In the genomic region with DNA sequence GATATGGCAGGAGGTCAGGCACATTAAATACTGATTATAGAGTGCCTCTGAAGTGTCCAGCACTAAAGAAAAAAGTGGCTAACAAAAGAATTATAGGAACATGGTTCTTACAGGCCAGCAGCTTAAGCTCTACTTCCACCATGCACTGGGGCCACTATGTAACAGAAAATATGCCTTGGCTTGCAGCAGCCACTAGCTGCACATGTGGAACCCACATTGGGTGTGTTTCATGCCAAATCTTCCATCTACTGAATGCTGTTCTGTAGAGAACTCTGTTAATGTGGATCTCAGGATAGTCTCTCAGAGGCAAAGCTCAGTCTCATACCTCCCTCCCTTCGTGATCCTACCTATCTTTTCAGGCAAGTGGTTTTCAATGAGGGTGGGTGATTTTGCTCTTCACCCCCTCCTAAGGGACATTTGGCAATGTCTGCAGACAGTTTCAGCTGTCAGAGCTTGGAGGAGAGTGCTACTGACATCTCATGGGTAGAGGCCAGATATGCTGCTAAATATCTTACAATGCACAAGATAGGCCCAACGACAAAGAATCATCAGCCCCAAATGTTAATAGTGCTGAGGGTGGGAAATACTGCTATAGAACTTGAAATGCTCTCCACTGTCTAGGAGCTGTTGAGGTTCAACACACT, we compare ENCODE assay signal across 17 cellular contexts.
DNase-seq lines count a peak whose midpoint lies in the region; ATAC-seq, FAIRE-seq and TF ChIP-seq lines count a peak whose summit lies in the region.
"Had no signal": no experiment of that assay in that cellular context is flagged by ENCODE, and none has a peak within 500 bp of the region (broad histone marks: within the 10 kb centered on the region; RNA-seq: fewer than 3 reads in every experiment).

No MANE protein-coding gene starts in this region.

- 81 to 88% methylated on average over 2 of the region's 2 CpGs for WGBS in pancreas, 2 donors

- no peak for FAIRE-seq in pancreas (lab: Jason Lieb, UNC)
- FAIRE-seq: GM12891, K562 had no signal

- H3K36me3 Mint-ChIP-seq in neural progenitor cell = peaks cover 16% of the 10 kb centered on the region
- H3K36me3 Mint-ChIP-seq in stimulated activated memory B cell treated with anti-CD40 and anti-IgM and Interleukin-4, amounts not matched to agents 10 μg/mL and 1 μg/mL and 100 μg/mL, for 72 hours = no peaks in the 10 kb centered on the region
- H3K36me3 Mint-ChIP-seq: CD4-positive, alpha-beta memory T cell had no signal

- peak; percentile 65 for ATAC-seq in left ventricle myocardium superior
- no peak for ATAC-seq in HG02610 (IDR thresholded peaks at IDR 0.05; ENCODE audit: unreplicated experiment)
- no peak for ATAC-seq in stimulated activated memory B cell treated with anti-CD40 and anti-IgM and Interleukin-4, amounts not matched to agents 10 μg/mL and 1 μg/mL and 100 μg/mL, for 72 hours
- no peak for ATAC-seq in pancreas
- ATAC-seq: GM23338, K562 had no signal

- H3K9me3 ChIP-seq in right atrium auricular region (no peaks in the 10 kb centered on the region), neural progenitor cell (ENCODE audit: low read depth) (no peaks in the 10 kb centered on the region), pancreas (no peaks in the 10 kb centered on the region)
- H3K9me3 ChIP-seq: BE2C had no signal

- H2AFZ ChIP-seq in neural progenitor cell (replicated peaks) = no peak overlapping the region
- H2AFZ ChIP-seq: GM23338 had no signal

- H3K4me2 ChIP-seq in neural progenitor cell = no peak overlapping the region
- H3K4me2 ChIP-seq: GM23338 had no signal

- no peaks in the 10 kb centered on the region for H3F3A ChIP-seq in neural progenitor cell (ENCODE audit: low read depth)

- H3K27ac ChIP-seq in right atrium auricular region (no peak overlapping the region), neural progenitor cell (no peak overlapping the region), pancreas (no peak overlapping the region)
- H3K27ac ChIP-seq: C4-2B, HL-60 had no signal

- H3K36me3 ChIP-seq in right atrium auricular region = no peaks in the 10 kb centered on the region
- no peaks in the 10 kb centered on the region for H3K36me3 ChIP-seq in neural progenitor cell
- H3K36me3 ChIP-seq in pancreas = no peaks in the 10 kb centered on the region
- H3K36me3 ChIP-seq: BE2C had no signal

- H3K4me3 ChIP-seq in right atrium auricular region (no peak overlapping the region), fibroblast of mammary gland (ENCODE audit: control insufficient read depth, low read depth, low read length) (no peak overlapping the region), neural progenitor cell (no peak overlapping the region), pancreas (no peak overlapping the region)
- H3K4me3 ChIP-seq: GM23338, K562 had no signal

- intact Hi-C loops in left ventricle myocardium superior (cut with micrococcal nuclease) = no loop called here
- intact Hi-C loops in pancreas (cut with DNase I) = no loop called here

- H4K20me1 ChIP-seq in neural progenitor cell (ENCODE audit: low read depth) = no peaks in the 10 kb centered on the region

- DNase-seq in left ventricle myocardium superior = no peak
- no peak for DNase-seq in right atrium auricular region (ENCODE audit: low spot score)
- peak; percentile 25 for DNase-seq in fibroblast of mammary gland (ENCODE audit: low read depth)
- no peak for DNase-seq in neural progenitor cell (ENCODE audit: low spot score)
- DNase-seq in pancreas = no peak
- DNase-seq: ACHN; BE2C; CD4-positive, alpha-beta memory T cell; DMS79; H7 had no signal

- peaks cover 6% of the 10 kb centered on the region for H3K4me1 Mint-ChIP-seq in neural progenitor cell
- no peaks in the 10 kb centered on the region for H3K4me1 Mint-ChIP-seq in stimulated activated memory B cell treated with anti-CD40 and anti-IgM and Interleukin-4, amounts not matched to agents 10 μg/mL and 1 μg/mL and 100 μg/mL, for 72 hours
- H3K4me1 Mint-ChIP-seq: CD4-positive, alpha-beta memory T cell had no signal

- no peak overlapping the region for H3K4me3 Mint-ChIP-seq in neural progenitor cell
- H3K4me3 Mint-ChIP-seq in stimulated activated memory B cell treated with anti-CD40 and anti-IgM and Interleukin-4, amounts not matched to agents 10 μg/mL and 1 μg/mL and 100 μg/mL, for 72 hours = no peak overlapping the region
- H3K4me3 Mint-ChIP-seq: CD4-positive, alpha-beta memory T cell; GM23338 had no signal

- H3K79me2 ChIP-seq in neural progenitor cell (ENCODE audit: low read depth) = no peaks in the 10 kb centered on the region

- H3K9me3 Mint-ChIP-seq in neural progenitor cell = no peaks in the 10 kb centered on the region
- no peaks in the 10 kb centered on the region for H3K9me3 Mint-ChIP-seq in stimulated activated memory B cell treated with anti-CD40 and anti-IgM and Interleukin-4, amounts not matched to agents 10 μg/mL and 1 μg/mL and 100 μg/mL, for 72 hours
- H3K9me3 Mint-ChIP-seq: GM23338 had no signal

- H3K27me3 ChIP-seq in right atrium auricular region = no peaks in the 10 kb centered on the region
- no peaks in the 10 kb centered on the region for H3K27me3 ChIP-seq in neural progenitor cell
- no peaks in the 10 kb centered on the region for H3K27me3 ChIP-seq in pancreas
- H3K27me3 ChIP-seq: BE2C had no signal

- no peak overlapping the region for H3K9ac ChIP-seq in neural progenitor cell

- H3K27me3 Mint-ChIP-seq in neural progenitor cell (ENCODE audit: insufficient read depth, low read depth) = peaks cover 2% of the 10 kb centered on the region
- H3K27me3 Mint-ChIP-seq in stimulated activated memory B cell treated with anti-CD40 and anti-IgM and Interleukin-4, amounts not matched to agents 10 μg/mL and 1 μg/mL and 100 μg/mL, for 72 hours = peaks cover 9% of the 10 kb centered on the region

- TF ChIP-seq CTCF in right atrium auricular region (IDR thresholded peaks at IDR 0.05) (no peak), fibroblast of mammary gland (conservative IDR thresholded peaks at IDR 0.05; ENCODE audit: control insufficient read depth, insufficient read depth, low read depth, low read length) (no peak), neural progenitor cell (IDR thresholded peaks at IDR 0.05) (no peak), pancreas (IDR thresholded peaks at IDR 0.05) (no peak)

- no peaks in the 10 kb centered on the region for H3K4me1 ChIP-seq in right atrium auricular region
- H3K4me1 ChIP-seq in neural progenitor cell = no peaks in the 10 kb centered on the region
- no peaks in the 10 kb centered on the region for H3K4me1 ChIP-seq in pancreas
- H3K4me1 ChIP-seq: BE2C had no signal

- peak overlapping the region; percentile 39 for H3K27ac Mint-ChIP-seq in neural progenitor cell
- H3K27ac Mint-ChIP-seq in stimulated activated memory B cell treated with anti-CD40 and anti-IgM and Interleukin-4, amounts not matched to agents 10 μg/mL and 1 μg/mL and 100 μg/mL, for 72 hours = no peak overlapping the region
- H3K27ac Mint-ChIP-seq: CD4-positive, alpha-beta memory T cell had no signal
